Comparison of ENCODE assay signal across 1 cellular context in genomic region chr19:9850235-9850959, GRCh38.
TF ChIP-seq lines count a peak whose summit lies in the region.

No MANE protein-coding gene starts in this region.

TF ChIP-seq in IMR-90, 13 proteins besides CTCF, POLR2A, EP300 and RAD21 (continued from another document):
- no peak for TF ChIP-seq MAZ (IDR thresholded peaks at IDR 0.05; ENCODE audit: borderline replicate concordance, low read depth, low read length)
- no peak for TF ChIP-seq NFE2L2 (IDR thresholded peaks at IDR 0.05; ENCODE audit: low read depth, low read length)
- no peak for TF ChIP-seq ELK1 (IDR thresholded peaks at IDR 0.05; ENCODE audit: borderline replicate concordance, low read depth, low read length)
- TF ChIP-seq USF2 (IDR thresholded peaks at IDR 0.05; ENCODE audit: low read depth, low read length): no peak
- TF ChIP-seq MAFK (IDR thresholded peaks at IDR 0.05; ENCODE audit: low read depth, low read length): no peak
- TF ChIP-seq SMC3 (IDR thresholded peaks at IDR 0.05; ENCODE audit: low read depth, low read length): no peak
- TF ChIP-seq FOS (IDR thresholded peaks at IDR 0.05; ENCODE audit: low read depth, low read length): no peak
- TF ChIP-seq BHLHE40 (IDR thresholded peaks at IDR 0.05; ENCODE audit: low read depth, low read length): no peak
- no peak for TF ChIP-seq RCOR1 (IDR thresholded peaks at IDR 0.05; ENCODE audit: insufficient replicate concordance, low read length)
